ENCODE assay signal across 8 cellular contexts in the genomic region with DNA sequence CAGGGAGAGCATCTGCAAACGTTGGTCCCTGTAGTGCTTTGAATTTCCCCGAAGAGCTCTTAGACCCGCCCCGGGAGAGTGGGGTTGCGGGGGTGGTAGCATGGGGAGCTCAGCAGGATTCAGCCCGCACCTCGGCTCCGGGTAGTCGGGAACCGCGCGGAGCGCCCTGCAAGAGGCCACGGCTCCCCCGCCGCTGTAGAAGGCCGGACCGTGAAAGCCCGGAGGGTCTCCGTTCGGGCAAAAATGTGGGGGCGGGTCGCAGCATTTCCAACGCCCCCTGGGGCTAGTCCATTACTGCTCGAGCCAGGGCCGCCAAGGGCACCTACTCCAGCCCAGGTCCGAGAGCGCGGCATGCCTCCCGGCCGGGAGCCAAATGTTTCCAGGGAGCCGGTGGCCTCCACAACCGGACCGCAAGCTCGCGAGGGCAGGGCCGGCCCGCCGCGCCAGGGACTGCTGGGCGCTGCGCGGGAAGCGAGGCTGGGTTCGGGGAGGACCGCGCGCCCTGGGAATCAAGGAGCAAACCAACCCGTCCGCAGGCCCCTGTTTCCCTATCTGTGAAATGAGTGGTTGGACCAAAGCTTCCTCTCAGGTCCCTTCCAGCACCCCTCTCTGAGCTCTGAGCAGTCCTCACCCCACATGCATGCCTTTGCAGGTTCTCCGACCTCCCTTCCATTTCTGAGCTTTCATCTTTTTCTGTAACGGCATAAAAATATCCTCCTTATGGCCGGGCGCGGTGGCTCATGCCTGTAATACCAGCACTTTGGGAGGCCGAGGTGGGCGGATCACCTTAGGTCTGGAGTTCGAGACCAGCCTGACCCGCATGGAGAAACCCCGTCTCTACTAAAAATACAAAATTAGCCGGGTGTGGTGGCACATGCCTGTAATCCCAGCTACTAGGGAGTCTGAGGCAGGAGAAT. TPM values are rescaled to one million over a fixed set of nuclear protein-coding genes. Genes with fewer than 3 reads are reported as not detected.
DNase-seq lines count a peak whose midpoint lies in the region; ATAC-seq and TF ChIP-seq lines count a peak whose summit lies in the region.

No MANE protein-coding gene starts in this region.

- no peak for TF ChIP-seq POLR2A in HCT116 (IDR thresholded peaks at IDR 0.05; ENCODE audit: borderline replicate concordance, extremely low read depth, insufficient read depth, insufficient read length)
- TF ChIP-seq POLR2A in uterus (IDR thresholded peaks at IDR 0.05): peak in 1 of 2 donors; percentile 7

- H3K27ac Mint-ChIP-seq in nephron: peak overlapping the region; percentile 86 to 96 (median 90)

- H3K9me3 ChIP-seq in HCT116 (ENCODE audit: control insufficient read depth in 1 of 2, insufficient read depth in 1 of 2, low read depth in 1 of 2, low read length in 2 of 2) (no peaks in the 10 kb centered on the region), uterus (no peaks in the 10 kb centered on the region)

- H3K4me1 Mint-ChIP-seq in activated T-cell treated with anti-CD3 and anti-CD28 coated beads, Interleukin-2, amount 50 U/mL, for 4 hours (ENCODE audit: low read depth): peaks cover 44% of the 10 kb centered on the region
- H3K4me1 Mint-ChIP-seq in nephron: peaks cover 34% of the 10 kb centered on the region

- H3K27me3 ChIP-seq in HCT116 (ENCODE audit: insufficient read depth, low read length) (no peaks in the 10 kb centered on the region), uterus (no peaks in the 10 kb centered on the region)

- H3K27me3 Mint-ChIP-seq in activated T-cell treated with anti-CD3 and anti-CD28 coated beads, Interleukin-2, amount 50 U/mL, for 4 hours (ENCODE audit: low read depth): no peaks in the 10 kb centered on the region
- H3K27me3 Mint-ChIP-seq in nephron (ENCODE audit: low read depth): no peaks in the 10 kb centered on the region

- no peaks in the 10 kb centered on the region; the same call in 1 of the 2 replicates for H3K79me2 ChIP-seq in HCT116 (ENCODE audit: insufficient read depth, low read length)

- H3K4me3 ChIP-seq in GM12864 (ENCODE audit: low read depth, low read length) (peak overlapping the region; percentile 85), HCT116 (replicated peaks in 1 of 2; ENCODE audit: low read depth in 1 of 2, low read length in 2 of 2) (peak overlapping the region; percentile 80 to 83), LNCaP clone FGC (ENCODE audit: low read depth, low read length) (peak overlapping the region; percentile 90), fibroblast of the aortic adventitia (ENCODE audit: low read depth, low read length) (peak overlapping the region; percentile 91), uterus (peak overlapping the region; percentile 73 to 98)

- peaks cover 2% of the 10 kb centered on the region for H3K36me3 Mint-ChIP-seq in activated T-cell treated with anti-CD3 and anti-CD28 coated beads, Interleukin-2, amount 50 U/mL, for 4 hours (ENCODE audit: insufficient read depth)
- H3K36me3 Mint-ChIP-seq in nephron (ENCODE audit: low read depth): no peaks in the 10 kb centered on the region

- POLR2A ChIA-PET in HCT116 (lab: Charles Lee): interaction anchor here (1.0 to 1.5 kb wide), 4 partner anchors 13 to 117 kb away, joined by 3 to 4 read pairs (median 3); partner anchors contain the start of genes PYCR2, SDE2 and SRP9

- H4K20me1 ChIP-seq in HCT116 (ENCODE audit: insufficient read depth): no peaks in the 10 kb centered on the region

- H3K9ac ChIP-seq in HCT116 (ENCODE audit: low read length): peak overlapping the region; percentile 86

- RAD21 ChIA-PET in HCT116 (lab: Charles Lee; ENCODE audit: low non-redundant PET in 1 of 2, low total read pairs in 2 of 2, uncharacterized antibody in 2 of 2, unreplicated experiment in 2 of 2): interaction anchor here in 1 of 2 experiments (1.8 kb wide), 1 partner anchor 105 kb away, joined by 5 read pairs; the partner anchor contains the start of gene SRP9

- TF ChIP-seq RAD21 in HCT116 (IDR thresholded peaks at IDR 0.05; ENCODE audit: low read depth): no peak

- CTCF ChIA-PET in HCT116 (lab: Charles Lee): interaction anchor here (0.7 to 2.1 kb wide), 7 partner anchors 16 to 422 kb away, joined by 3 to 10 read pairs (median 4); no protein-coding TSS in a partner anchor

- intact Hi-C loops in HCT116 (cut with micrococcal nuclease): loop anchor here (2.0 to 10.0 kb wide), 3 partner anchors 38 to 108 kb away; partner anchors contain the start of genes EPHX1 and SRP9
- intact Hi-C loops in uterus (cut with DNase I; ENCODE audit: low total_unique reads): no loop called here

- peak; percentile 49 for ATAC-seq in HCT116
- peak; percentile 45 to 48 for ATAC-seq in activated T-cell treated with anti-CD3 and anti-CD28 coated beads, Interleukin-2, amount 50 U/mL, for 4 hours

- H3K36me3 ChIP-seq in HCT116 (ENCODE audit: control insufficient read depth in 1 of 2, insufficient read depth in 2 of 2, low read length in 2 of 2) (no peaks in the 10 kb centered on the region), uterus (no peaks in the 10 kb centered on the region)

- no peaks in the 10 kb centered on the region for H3K9me2 ChIP-seq in HCT116 (ENCODE audit: insufficient read depth)

- H3K4me2 ChIP-seq in HCT116 (ENCODE audit: low read length): peak overlapping the region; percentile 99

- H3K4me1 ChIP-seq in HCT116 (ENCODE audit: control insufficient read depth in 1 of 2, insufficient read depth in 2 of 2, low read length in 2 of 2) (peaks cover 23 to 38% of the 10 kb centered on the region in 2 experiments), uterus (peaks cover 0 to 22% of the 10 kb centered on the region in 2 donors)

- peak overlapping the region; percentile 48 for H2AFZ ChIP-seq in HCT116 (ENCODE audit: low read depth, low read length, poor library complexity, severe bottlenecking)

- no peaks in the 10 kb centered on the region for H3K9me3 Mint-ChIP-seq in activated T-cell treated with anti-CD3 and anti-CD28 coated beads, Interleukin-2, amount 50 U/mL, for 4 hours
- H3K9me3 Mint-ChIP-seq in nephron: no peaks in the 10 kb centered on the region

- peak overlapping the region; percentile 88 for H3K4me3 Mint-ChIP-seq in activated T-cell treated with anti-CD3 and anti-CD28 coated beads, Interleukin-2, amount 50 U/mL, for 4 hours
- H3K4me3 Mint-ChIP-seq in nephron: peak overlapping the region; percentile 87 to 95 (median 94)

- TF ChIP-seq CTCF in GM12864 (IDR thresholded peaks at IDR 0.05; ENCODE audit: low read depth, low read length, missing control alignments): no peak
- no peak for TF ChIP-seq CTCF in HCT116 (IDR thresholded peaks at IDR 0.05 in 2 of 3, conservative IDR thresholded peaks at IDR 0.05 in 1 of 3; ENCODE audit: borderline replicate concordance in 1 of 3, insufficient read depth in 1 of 3, low read depth in 2 of 3, low read length in 2 of 3)
- no peak for TF ChIP-seq CTCF in LNCaP clone FGC (IDR thresholded peaks at IDR 0.05; ENCODE audit: control insufficient read depth, extremely low read depth, insufficient read depth)
- no peak for TF ChIP-seq CTCF in fibroblast of the aortic adventitia (IDR thresholded peaks at IDR 0.05; ENCODE audit: insufficient read depth, low read length)
- no peak for TF ChIP-seq CTCF in nephron (IDR thresholded peaks at IDR 0.05; ENCODE audit: unreplicated experiment in 3 of 3)
- TF ChIP-seq CTCF in uterus (IDR thresholded peaks at IDR 0.05): no peak

- H3K27ac ChIP-seq in HCT116 (ENCODE audit: low read depth, low read length) (peak overlapping the region; percentile 81), uterus (peak overlapping the region; percentile 90 to 91)

- BruUV-seq in HCT116 (replicated peaks; lab: Mats Ljungman, UMichigan): no TSS peak

- no peak for DNase-seq in GM12864 (ENCODE audit: low read depth)
- no peak for DNase-seq in HCT116 (ENCODE audit: low read depth, low spot score)
- DNase-seq in LNCaP clone FGC (ENCODE audit: low read depth): no peak
- peak; percentile 37 for DNase-seq in activated T-cell treated with anti-CD3 and anti-CD28 coated beads, Interleukin-2, amount 50 U/mL, for 4 hours
- peak; percentile 41 for DNase-seq in fibroblast of the aortic adventitia (ENCODE audit: low read depth)
- peak; percentile 61 to 66 for DNase-seq in uterus
- no peak for DNase-seq in NCI-H2196 treated with DMSO at 0.1 percent for 48 hours (lab: John Stamatoyannopoulos, UW; ENCODE audit: unreplicated experiment)

TF ChIP-seq in HCT116, 20 proteins besides CTCF, POLR2A, EP300 and RAD21:
- TF ChIP-seq SRF (IDR thresholded peaks at IDR 0.05; ENCODE audit: low read depth) (no peak), ZFX (IDR thresholded peaks at IDR 0.05) (peak; percentile 80)

RNA-seq across cellular contexts. Expression of gene TMEM63A, which starts 0.8 kb away (rescaled TPM):
- total RNA-seq in HCT116 (2021; ENCODE audit: unreplicated experiment): 24.4 TPM
- polyA plus RNA-seq in HCT116 (2012): 15.2 and 15.4 TPM in 2 replicates
- total RNA-seq in activated T-cell treated with anti-CD3 and anti-CD28 coated beads, Interleukin-2, amount 50 U/mL, for 4 hours: 10 to 100 TPM in 1 of 3 donors, 1 to 10 TPM in 2; 7.1 to 13.5 (median 9.1) TPM
- 21.4 and 26.4 TPM in 2 replicates for total RNA-seq in fibroblast of the aortic adventitia (ENCODE audit: low replicate concordance)
- total RNA-seq in uterus: 100 to 1,000 TPM in 1 of 4 donors, 10 to 100 TPM in 3; 11.2 to 125 (median 63.8) TPM

RNA-seq across cellular contexts. Expression of gene LEFTY1, which starts 6.0 kb away (rescaled TPM):
- 0.64 TPM for total RNA-seq in HCT116 (2021; ENCODE audit: unreplicated experiment)
- 0.10 TPM in 2 replicates for polyA plus RNA-seq in HCT116 (2012)
- under 1 TPM in 1 of 3 donors, not detected in 2; 0.22 TPM for total RNA-seq in activated T-cell treated with anti-CD3 and anti-CD28 coated beads, Interleukin-2, amount 50 U/mL, for 4 hours
- not detected in 2 replicates for total RNA-seq in fibroblast of the aortic adventitia (ENCODE audit: low replicate concordance)
- total RNA-seq in uterus: 1 to 10 TPM in 2 of 4 donors, not detected in 2; 1.1 to 3.5 TPM

RNA-seq across cellular contexts. Expression of gene PYCR2, which starts 41.1 kb away (rescaled TPM):
- 107 TPM for total RNA-seq in HCT116 (2021; ENCODE audit: unreplicated experiment)
- polyA plus RNA-seq in HCT116 (2012): 122 and 164 TPM in 2 replicates
- total RNA-seq in activated T-cell treated with anti-CD3 and anti-CD28 coated beads, Interleukin-2, amount 50 U/mL, for 4 hours: 100 to 1,000 TPM; 156 to 161 (median 158) TPM
- total RNA-seq in fibroblast of the aortic adventitia (ENCODE audit: low replicate concordance): 13.9 and 34.3 TPM in 2 replicates
- total RNA-seq in uterus: 10 to 100 TPM; 19.5 to 66.4 (median 38.8) TPM

RNA-seq across cellular contexts. Expression of gene LEFTY2, which starts 58.1 kb away (rescaled TPM):
- total RNA-seq in HCT116 (2021; ENCODE audit: unreplicated experiment) (not detected), fibroblast of the aortic adventitia (ENCODE audit: low replicate concordance) (0.09 TPM in 1 of 2 replicates, not detected in the other), uterus (10 to 100 TPM in 3 of 4 donors, 1 to 10 TPM in 1; 6.1 to 41.6 (median 29.5) TPM)
- polyA plus RNA-seq in HCT116 (2012): not detected in 2 replicates
- not detected for total RNA-seq in activated T-cell treated with anti-CD3 and anti-CD28 coated beads, Interleukin-2, amount 50 U/mL, for 4 hours

Comparison
In these comparisons a context has a peak if more than half of its experiments do, and no peak if none do; other contexts are left out.
1. DNase-seq: peak in activated T-cell treated with anti-CD3 and anti-CD28 coated beads, Interleukin-2, amount 50 U/mL, for 4 hours (single experiment), fibroblast of the aortic adventitia (single experiment) and uterus (2 of 2); none in GM12864 (single experiment), HCT116 (single experiment), LNCaP clone FGC (single experiment) and NCI-H2196 treated with DMSO at 0.1 percent for 48 hours (single experiment).
2. Peak in every context shown above with its lines, with median percentiles within 50 percentile points of each other: H3K4me3 ChIP-seq.